Comparison of ENCODE assay signal across 7 cellular contexts in genomic region chr4:25439913-25440477, GRCh38.
DNase-seq lines count a peak whose midpoint lies in the region; TF ChIP-seq lines count a peak whose summit lies in the region.

No MANE protein-coding gene starts in this region.

- H3K27ac ChIP-seq in trophoblast cell (ENCODE audit: low read depth, low read length), result no peak overlapping the region

- no peak overlapping the region for H2AK5ac ChIP-seq in trophoblast cell (ENCODE audit: low read length)

- no peak overlapping the region for H3K14ac ChIP-seq in trophoblast cell (ENCODE audit: low read length)

- DNase-seq in H4 (ENCODE audit: low spot score), result peak; percentile 70
- peak; percentile 72 to 88 for DNase-seq in Kasumi-1 (lab: John Stamatoyannopoulos, UW)
- peak; percentile 3 for DNase-seq in OCI-M2 (lab: John Stamatoyannopoulos, UW; ENCODE audit: unreplicated experiment)
- peak; percentile 27 for DNase-seq in activated naive CD4-positive, alpha-beta T cell treated with Interleukin-2 at 50 U/mL for 16 hours
- DNase-seq in glomerular endothelial cell (ENCODE audit: extremely low read depth, low read depth, low spot score), result peak; percentile 44
- DNase-seq in trophoblast cell, result peak; percentile 64 to 92

- WGBS in trophoblast cell (ENCODE audit: extremely low coverage, insufficient coverage, insufficient read length), result no CpG with 5 or more reads among the region's 2 CpGs

- H3K23ac ChIP-seq in trophoblast cell (ENCODE audit: low read length), result no peak overlapping the region

- no peak overlapping the region for H2BK5ac ChIP-seq in trophoblast cell (ENCODE audit: low read depth, low read length, poor library complexity)

- H2AFZ ChIP-seq in trophoblast cell (ENCODE audit: insufficient read depth, low read length, poor library complexity), result no peak overlapping the region

- no peaks in the 10 kb centered on the region for H3K36me3 ChIP-seq in trophoblast cell (ENCODE audit: control insufficient read depth in 1 of 2, insufficient read depth in 2 of 2, low read length in 2 of 2)

- no peaks in the 10 kb centered on the region for H3K27me3 ChIP-seq in trophoblast cell (ENCODE audit: insufficient read depth, low read length)

- H4K91ac ChIP-seq in trophoblast cell (ENCODE audit: low read depth, low read length), result no peak overlapping the region

- no peaks in the 10 kb centered on the region for H3K79me2 ChIP-seq in trophoblast cell (ENCODE audit: control insufficient read depth, insufficient read depth, low read length, poor library complexity)

- TF ChIP-seq CTCF in GM12801 (IDR thresholded peaks at IDR 0.05; ENCODE audit: extremely low read depth, insufficient read length), result peak; percentile 28

- H3K9ac ChIP-seq in trophoblast cell (ENCODE audit: low read length), result no peak overlapping the region

- H2BK12ac ChIP-seq in trophoblast cell (ENCODE audit: low read length), result no peak overlapping the region

- no peak overlapping the region for H3K4ac ChIP-seq in trophoblast cell (ENCODE audit: low read depth, low read length)

- no peak overlapping the region for H3K18ac ChIP-seq in trophoblast cell (ENCODE audit: low read length)

- no peak overlapping the region for H4K8ac ChIP-seq in trophoblast cell (ENCODE audit: low read depth, low read length)

- no peak overlapping the region for H3K4me2 ChIP-seq in trophoblast cell (ENCODE audit: low read length)

- H3K79me1 ChIP-seq in trophoblast cell (ENCODE audit: low read length), result no peaks in the 10 kb centered on the region

- H4K12ac ChIP-seq in trophoblast cell (ENCODE audit: low read depth, low read length), result no peak overlapping the region

- H3K4me1 ChIP-seq in trophoblast cell (ENCODE audit: control insufficient read depth in 1 of 2, insufficient read depth in 2 of 2, low read length in 2 of 2), result no peaks in the 10 kb centered on the region

- H2BK120ac ChIP-seq in trophoblast cell (ENCODE audit: insufficient read depth, low read length, poor library complexity), result no peak overlapping the region

- no peak overlapping the region for H3K4me3 ChIP-seq in trophoblast cell (ENCODE audit: low read depth, low read length)

- no peaks in the 10 kb centered on the region for H3K9me3 ChIP-seq in trophoblast cell (ENCODE audit: insufficient read depth, low read depth, low read length)

Comparison
In these comparisons a context has a peak if more than half of its experiments do, and no peak if none do; other contexts are left out.
1. DNase-seq: peak in every context shown above with its lines; median percentile 80 in Kasumi-1; 78 in trophoblast cell; 70 in H4; 44 in glomerular endothelial cell; 27 in activated naive CD4-positive, alpha-beta T cell treated with Interleukin-2 at 50 U/mL for 16 hours; 3 in OCI-M2.